In the genomic region with DNA sequence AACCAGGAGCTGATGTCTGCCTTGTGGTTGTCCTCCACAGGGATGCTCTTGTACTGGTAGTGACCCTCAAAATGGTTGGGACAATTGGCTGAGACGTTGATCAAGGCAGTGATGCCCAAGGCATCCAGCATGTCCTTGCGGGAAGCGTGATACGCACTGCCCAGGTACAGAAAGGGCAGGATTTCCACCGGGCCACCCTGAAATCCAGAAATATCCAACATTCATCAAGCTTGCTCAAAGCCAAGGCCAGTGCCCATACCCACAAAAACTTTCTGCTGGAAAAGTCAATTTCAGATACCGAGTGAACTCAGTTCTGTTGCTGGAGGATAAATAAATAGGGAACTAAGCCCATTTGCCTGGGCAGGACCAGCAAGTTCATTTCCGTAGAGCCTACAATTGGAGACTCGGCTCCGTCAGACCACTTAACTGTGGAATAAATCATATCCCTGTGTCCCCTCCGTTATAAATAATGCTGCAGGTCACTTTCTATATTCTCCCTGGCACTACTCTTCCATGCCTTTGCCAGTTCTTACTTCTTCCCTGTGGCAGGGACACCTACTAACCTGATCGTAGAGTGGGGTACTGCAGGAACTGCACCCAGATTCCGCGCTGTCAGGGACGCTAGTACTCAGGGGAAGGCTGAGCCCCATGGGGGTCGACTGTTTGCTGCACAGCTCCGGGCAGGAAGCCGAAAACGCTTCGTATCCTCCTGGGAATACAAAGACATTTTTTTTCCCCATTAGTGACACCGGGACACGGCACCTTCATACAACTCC, we compare ENCODE assay signal across 8 cellular contexts. TPM values are rescaled to one million over a fixed set of nuclear protein-coding genes. Genes with fewer than 3 reads are reported as not detected.
DNase-seq lines count a peak whose midpoint lies in the region; ATAC-seq and TF ChIP-seq lines count a peak whose summit lies in the region.

No MANE protein-coding gene starts in this region.

- peaks cover 0 to 20% (median 17%) of the 10 kb centered on the region in 5 donors for H3K36me3 Mint-ChIP-seq in naive thymus-derived CD4-positive, alpha-beta T cell

- ATAC-seq in SK-N-SH treated with all-trans-retinoic acid at 6 μM for 48 hours: no peak
- no peak for ATAC-seq in naive thymus-derived CD4-positive, alpha-beta T cell
- ATAC-seq in GM18873 (IDR thresholded peaks at IDR 0.05; ENCODE audit: low FRiP score, unreplicated experiment): no peak
- no peak for ATAC-seq in HG03565 (IDR thresholded peaks at IDR 0.05; ENCODE audit: unreplicated experiment)

- intact Hi-C loops in naive thymus-derived CD4-positive, alpha-beta T cell (cut with micrococcal nuclease): loop anchor here (2.0 to 10.0 kb wide), 8 partner anchors 558 to 1382 kb away; a partner anchor contains a TSS

- POLR2A ChIA-PET in naive thymus-derived CD4-positive, alpha-beta T cell (lab: Charles Lee): interaction anchor here (0.6 to 6.3 kb wide), 16 partner anchors 9 to 591 kb away, joined by 3 to 61 read pairs (median 4); a partner anchor contains a TSS

- no peaks in the 10 kb centered on the region for H3K27me3 Mint-ChIP-seq in naive thymus-derived CD4-positive, alpha-beta T cell

- H3K9me3 Mint-ChIP-seq in naive thymus-derived CD4-positive, alpha-beta T cell: peaks cover 0 to 28% (median 0%) of the 10 kb centered on the region in 11 donors

- H3K9me3 ChIP-seq in naive thymus-derived CD4-positive, alpha-beta T cell (ENCODE audit: control insufficient read depth in 2 of 3, low read length in 3 of 3): no peaks in the 10 kb centered on the region

- DNase-seq in NCI-H1436 (lab: John Stamatoyannopoulos, UW): peak; percentile 43
- DNase-seq in NCI-H1436 treated with DMSO at 0.1 percent for 48 hours (lab: John Stamatoyannopoulos, UW): no peak
- DNase-seq in erythroblast (lab: John Stamatoyannopoulos, UW): peak; percentile 63 to 75
- peak in 7 of 9 donors; percentile 18 to 45 (median 28) for DNase-seq in naive thymus-derived CD4-positive, alpha-beta T cell
- DNase-seq in SK-N-DZ (ENCODE audit: low spot score): no peak

- peak overlapping the region; percentile 81 to 100 (median 97) for H3K27ac Mint-ChIP-seq in naive thymus-derived CD4-positive, alpha-beta T cell

- peak overlapping the region; percentile 88 to 97 (median 92) for H3K4me3 Mint-ChIP-seq in naive thymus-derived CD4-positive, alpha-beta T cell

- peaks cover 33 to 46% of the 10 kb centered on the region in 2 donors for H3K4me1 ChIP-seq in naive thymus-derived CD4-positive, alpha-beta T cell (ENCODE audit: control insufficient read depth in 2 of 2, insufficient read depth in 2 of 2, low read length in 2 of 2)

- peaks cover 4 to 19% (median 12%) of the 10 kb centered on the region in 3 experiments for H3K36me3 ChIP-seq in naive thymus-derived CD4-positive, alpha-beta T cell (ENCODE audit: control insufficient read depth in 2 of 3, insufficient read depth in 3 of 3, low read length in 3 of 3)

- CTCF ChIA-PET in naive thymus-derived CD4-positive, alpha-beta T cell (lab: Charles Lee): interaction anchor here (0.8 to 4.8 kb wide), 8 partner anchors 9 to 583 kb away, joined by 3 to 33 read pairs (median 6); no protein-coding TSS in a partner anchor

- TF ChIP-seq POLR2A in erythroblast (IDR thresholded peaks at IDR 0.05; ENCODE audit: low read length): peak; percentile 44

- no peaks in the 10 kb centered on the region for H3K27me3 ChIP-seq in naive thymus-derived CD4-positive, alpha-beta T cell (ENCODE audit: control insufficient read depth in 2 of 2, insufficient read depth in 2 of 2, low read length in 2 of 2)

- peaks cover 22 to 77% (median 70%) of the 10 kb centered on the region in 7 donors for H3K4me1 Mint-ChIP-seq in naive thymus-derived CD4-positive, alpha-beta T cell

- peak overlapping the region; percentile 81 for H3K4me3 ChIP-seq in naive thymus-derived CD4-positive, alpha-beta T cell (ENCODE audit: low read length)

- peak overlapping the region; percentile 97 for H3K27ac ChIP-seq in naive thymus-derived CD4-positive, alpha-beta T cell (ENCODE audit: low read depth, low read length)

TF ChIP-seq in SK-N-SH treated with all-trans-retinoic acid at 6 μM for 48 hours, 23 proteins besides CTCF, POLR2A, EP300 and RAD21:
- TF ChIP-seq ESRRG (CRISPR knock-in tag; IDR thresholded peaks at IDR 0.05) (peak; percentile 59; the same call in 1 of the 2 replicates), ZNF8 (CRISPR knock-in tag; IDR thresholded peaks at IDR 0.05) (0 out of 2 replicates have a peak, but pooled peaks have one; percentile 26), ZC3H10 (CRISPR knock-in tag; IDR thresholded peaks at IDR 0.05) (peak; percentile 21; the same call in 1 of the 2 replicates), PPARA (CRISPR knock-in tag; IDR thresholded peaks at IDR 0.05; ENCODE audit: borderline replicate concordance) (no peak), GLIS3 (CRISPR knock-in tag; IDR thresholded peaks at IDR 0.05) (peak; percentile 28; the same call in 1 of the 2 replicates), RARB (CRISPR knock-in tag; IDR thresholded peaks at IDR 0.05) (no peak), ZNF565 (CRISPR knock-in tag; conservative IDR thresholded peaks at IDR 0.05; ENCODE audit: low read depth) (0 out of 2 replicates have a peak, but pooled peaks have one; percentile 52), ZNF70 (CRISPR knock-in tag; IDR thresholded peaks at IDR 0.05) (peak; percentile 51; the same call in 1 of the 2 replicates)
- TF ChIP-seq, protein P1, sequence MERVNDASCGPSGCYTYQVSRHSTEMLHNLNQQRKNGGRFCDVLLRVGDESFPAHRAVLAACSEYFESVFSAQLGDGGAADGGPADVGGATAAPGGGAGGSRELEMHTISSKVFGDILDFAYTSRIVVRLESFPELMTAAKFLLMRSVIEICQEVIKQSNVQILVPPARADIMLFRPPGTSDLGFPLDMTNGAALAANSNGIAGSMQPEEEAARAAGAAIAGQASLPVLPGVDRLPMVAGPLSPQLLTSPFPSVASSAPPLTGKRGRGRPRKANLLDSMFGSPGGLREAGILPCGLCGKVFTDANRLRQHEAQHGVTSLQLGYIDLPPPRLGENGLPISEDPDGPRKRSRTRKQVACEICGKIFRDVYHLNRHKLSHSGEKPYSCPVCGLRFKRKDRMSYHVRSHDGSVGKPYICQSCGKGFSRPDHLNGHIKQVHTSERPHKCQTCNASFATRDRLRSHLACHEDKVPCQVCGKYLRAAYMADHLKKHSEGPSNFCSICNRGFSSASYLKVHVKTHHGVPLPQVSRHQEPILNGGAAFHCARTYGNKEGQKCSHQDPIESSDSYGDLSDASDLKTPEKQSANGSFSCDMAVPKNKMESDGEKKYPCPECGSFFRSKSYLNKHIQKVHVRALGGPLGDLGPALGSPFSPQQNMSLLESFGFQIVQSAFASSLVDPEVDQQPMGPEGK (CRISPR knock-in tag; IDR thresholded peaks at IDR 0.05; ENCODE audit: borderline replicate concordance): no peak
- TF ChIP-seq, protein P2, sequence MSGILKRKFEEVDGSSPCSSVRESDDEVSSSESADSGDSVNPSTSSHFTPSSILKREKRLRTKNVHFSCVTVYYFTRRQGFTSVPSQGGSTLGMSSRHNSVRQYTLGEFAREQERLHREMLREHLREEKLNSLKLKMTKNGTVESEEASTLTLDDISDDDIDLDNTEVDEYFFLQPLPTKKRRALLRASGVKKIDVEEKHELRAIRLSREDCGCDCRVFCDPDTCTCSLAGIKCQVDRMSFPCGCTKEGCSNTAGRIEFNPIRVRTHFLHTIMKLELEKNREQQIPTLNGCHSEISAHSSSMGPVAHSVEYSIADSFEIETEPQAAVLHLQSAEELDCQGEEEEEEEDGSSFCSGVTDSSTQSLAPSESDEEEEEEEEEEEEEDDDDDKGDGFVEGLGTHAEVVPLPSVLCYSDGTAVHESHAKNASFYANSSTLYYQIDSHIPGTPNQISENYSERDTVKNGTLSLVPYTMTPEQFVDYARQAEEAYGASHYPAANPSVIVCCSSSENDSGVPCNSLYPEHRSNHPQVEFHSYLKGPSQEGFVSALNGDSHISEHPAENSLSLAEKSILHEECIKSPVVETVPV (CRISPR knock-in tag; IDR thresholded peaks at IDR 0.05): no peak

RNA-seq across cellular contexts. Expression of a gene that starts 1.2 kb away (rescaled TPM):
- total RNA-seq in naive thymus-derived CD4-positive, alpha-beta T cell: 1,000 to 10,000 TPM in 2 of 5 experiments, 10 to 100 TPM in 2, 1 to 10 TPM in 1; 5.4 to 2,522 (median 40.7) TPM
- polyA plus RNA-seq in naive thymus-derived CD4-positive, alpha-beta T cell: 10 to 100 TPM; 53.5 to 81.3 TPM
- 22.7 and 24.2 TPM in 2 replicates for polyA plus RNA-seq in SK-N-DZ (2014; cell fraction: cytosol; rRNA removed)
- 28.9 and 31.9 TPM in 2 replicates for polyA plus RNA-seq in SK-N-DZ (2014; cell fraction: nucleus; rRNA removed)

Comparison
In these comparisons a context has a peak if more than half of its experiments do, and no peak if none do; other contexts are left out.
1. DNase-seq: peak in NCI-H1436 (single experiment), erythroblast (2 of 2) and naive thymus-derived CD4-positive, alpha-beta T cell (7 of 9); none in NCI-H1436 treated with DMSO at 0.1 percent for 48 hours (single experiment) and SK-N-DZ (single experiment).